14 cellular contexts compared by ENCODE assay signal in the genomic region with DNA sequence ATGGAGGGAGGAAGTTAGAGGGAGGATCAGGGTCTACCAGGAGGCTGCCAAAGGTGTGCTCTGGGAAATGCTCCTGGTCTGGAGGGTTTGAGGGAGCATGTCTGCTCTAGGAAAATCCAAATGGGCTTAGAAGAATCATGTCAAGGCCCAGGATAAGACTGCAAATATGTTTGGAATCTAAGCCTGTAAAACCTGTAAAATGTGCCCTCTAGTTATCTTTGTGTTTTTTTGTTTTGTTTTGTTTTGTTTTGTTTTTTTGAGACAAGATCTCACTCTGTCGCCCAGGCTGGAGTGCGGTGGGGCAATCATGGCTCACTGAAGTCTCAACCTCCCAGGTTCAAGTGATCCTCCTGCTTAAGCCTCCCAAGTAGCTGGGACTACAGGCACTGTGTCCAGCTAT.
A peak's percentile ranks its signal among the peaks of the same experiment; 100 is the strongest.
DNase-seq lines count a peak whose midpoint lies in the region; FAIRE-seq and TF ChIP-seq lines count a peak whose summit lies in the region.
"Had no signal": no experiment of that assay in that cellular context is flagged by ENCODE, and none has a peak within 500 bp of the region (broad histone marks: within the 10 kb centered on the region; RNA-seq: fewer than 3 reads in every experiment).

No MANE protein-coding gene starts in this region.

- peak overlapping the region; percentile 79; the same call in 1 of the 2 replicates for H3K27ac ChIP-seq in HUES6 (ENCODE audit: low read depth, low read length)
- H3K27ac ChIP-seq in neural progenitor cell = no peak overlapping the region
- H3K27ac ChIP-seq in SJCRH30 = no peak overlapping the region
- H3K27ac ChIP-seq: A549, BLaER1, GM23248, HL-60, KMS-11 had no signal

- no peaks in the 10 kb centered on the region; the same call in 1 of the 2 replicates for H3K9me3 ChIP-seq in HUES6 (ENCODE audit: control insufficient read depth, insufficient read depth, low read depth, low read length)
- no peaks in the 10 kb centered on the region for H3K9me3 ChIP-seq in neural progenitor cell (ENCODE audit: low read depth)
- no peaks in the 10 kb centered on the region for H3K9me3 ChIP-seq in SJCRH30 (replicated peaks)
- H3K9me3 ChIP-seq: A549, BLaER1 had no signal

- no peak for TF ChIP-seq CTCF in bronchial epithelial cell (IDR thresholded peaks at IDR 0.05; ENCODE audit: insufficient read depth, low read length, severe bottlenecking)
- no peak for TF ChIP-seq CTCF in neural progenitor cell (IDR thresholded peaks at IDR 0.05)

- H3K9me3 Mint-ChIP-seq in neural progenitor cell = no peaks in the 10 kb centered on the region
- H3K9me3 Mint-ChIP-seq: CD4-positive, CD25-positive, alpha-beta regulatory T cell; H9 had no signal

- peaks cover 27% of the 10 kb centered on the region for H3F3A ChIP-seq in neural progenitor cell (ENCODE audit: low read depth)

- H3K36me3 Mint-ChIP-seq in neural progenitor cell = no peaks in the 10 kb centered on the region
- H3K36me3 Mint-ChIP-seq: CD4-positive, CD25-positive, alpha-beta regulatory T cell had no signal

- peak overlapping the region; percentile 79 for H3K9ac ChIP-seq in HUES6 (ENCODE audit: low read length)
- H3K9ac ChIP-seq in neural progenitor cell = no peak overlapping the region
- H3K9ac ChIP-seq: BLaER1, KMS-11 had no signal

- H3K36me3 ChIP-seq in HUES6 (ENCODE audit: control insufficient read depth, insufficient read depth, low read length) = no peaks in the 10 kb centered on the region
- no peaks in the 10 kb centered on the region for H3K36me3 ChIP-seq in bronchial epithelial cell (ENCODE audit: control insufficient read depth, insufficient read depth, low read length)
- H3K36me3 ChIP-seq in neural progenitor cell = no peaks in the 10 kb centered on the region
- no peaks in the 10 kb centered on the region for H3K36me3 ChIP-seq in SJCRH30
- H3K36me3 ChIP-seq: BLaER1 had no signal

- no peak for DNase-seq in bronchial epithelial cell (ENCODE audit: low read depth)
- no peak for DNase-seq in neural progenitor cell (ENCODE audit: low spot score)
- DNase-seq in NCI-H82 (lab: John Stamatoyannopoulos, UW) = no peak
- no peak for DNase-seq in GM19239 (ENCODE audit: insufficient read length, low spot score)
- DNase-seq in SJCRH30 = no peak
- DNase-seq: AML-193; CD4-positive, CD25-positive, alpha-beta regulatory T cell; GM23248 had no signal

- H3K27me3 Mint-ChIP-seq in neural progenitor cell (ENCODE audit: insufficient read depth, low read depth) = peaks cover 4% of the 10 kb centered on the region

- peak overlapping the region; percentile 55 for H3K4me3 Mint-ChIP-seq in neural progenitor cell
- H3K4me3 Mint-ChIP-seq: CD4-positive, CD25-positive, alpha-beta regulatory T cell had no signal

- H3K4me1 ChIP-seq in HUES6 (ENCODE audit: control insufficient read depth, insufficient read depth, low read length) (peaks cover 51% of the 10 kb centered on the region), neural progenitor cell (peaks cover 13% of the 10 kb centered on the region), SJCRH30 (peaks cover 14% of the 10 kb centered on the region)
- H3K4me1 ChIP-seq: A549 had no signal

- FAIRE-seq in bronchial epithelial cell (lab: Jason Lieb, UNC) (peak; percentile 50), GM19239 (lab: Jason Lieb, UNC) (no peak)
- FAIRE-seq: A549 had no signal

- H3K79me2 ChIP-seq in neural progenitor cell (ENCODE audit: low read depth) = no peaks in the 10 kb centered on the region

- peaks cover 45% of the 10 kb centered on the region for H3K4me1 Mint-ChIP-seq in neural progenitor cell

- no peak overlapping the region for H3K27ac Mint-ChIP-seq in neural progenitor cell
- H3K27ac Mint-ChIP-seq: CD4-positive, CD25-positive, alpha-beta regulatory T cell had no signal

- H3K27me3 ChIP-seq in HUES6 (ENCODE audit: control insufficient read depth, insufficient read depth, low read length) (no peaks in the 10 kb centered on the region), bronchial epithelial cell (ENCODE audit: control insufficient read depth, insufficient read depth, low read length) (no peaks in the 10 kb centered on the region), neural progenitor cell (peaks cover 35% of the 10 kb centered on the region), SJCRH30 (no peaks in the 10 kb centered on the region)

- H3K4me2 ChIP-seq in neural progenitor cell = no peak overlapping the region
- H3K4me2 ChIP-seq: A549, KMS-11 had no signal

- H3K4me3 ChIP-seq in HUES6 (ENCODE audit: low read depth, low read length) (no peak overlapping the region), bronchial epithelial cell (ENCODE audit: low read depth, low read length) (no peak overlapping the region), neural progenitor cell (no peak overlapping the region), SJCRH30 (no peak overlapping the region)
- H3K4me3 ChIP-seq: A549, BLaER1 had no signal

- no peak overlapping the region for H2AFZ ChIP-seq in neural progenitor cell (replicated peaks)

- peaks cover 4% of the 10 kb centered on the region for H4K20me1 ChIP-seq in neural progenitor cell (ENCODE audit: low read depth)
- H4K20me1 ChIP-seq: BLaER1 had no signal
